ENCODE assay signal across 9 cellular contexts in genomic region chr10:7417103-7417623, GRCh38. TPM values are rescaled to one million over a fixed set of nuclear protein-coding genes. Genes with fewer than 3 reads are reported as not detected.
DNase-seq lines count a peak whose midpoint lies in the region; ATAC-seq, FAIRE-seq and TF ChIP-seq lines count a peak whose summit lies in the region.
"Had no signal": no experiment of that assay in that cellular context is flagged by ENCODE, and none has a peak within 500 bp of the region (broad histone marks: within the 10 kb centered on the region; RNA-seq: fewer than 3 reads in every experiment).

No MANE protein-coding gene starts in this region.

- H2BK120ac ChIP-seq in neuronal stem cell (ENCODE audit: low read depth, low read length) = no peak overlapping the region

- no peak overlapping the region for H4K8ac ChIP-seq in neuronal stem cell (ENCODE audit: low read depth, low read length)

- H3K9me3 Mint-ChIP-seq in activated T-helper 1 cell treated with anti-CD3 and anti-CD28 coated beads, Interleukin-12 subunit alpha, Interleukin-12 subunit beta, Interleukin-2, Interleukin-4 antibody, amounts not matched to agents 30 ng/mL and 10 ng/mL and 1 ng/mL, durations not matched to agents 14 hours and 24 hours and 36 hours = no peaks in the 10 kb centered on the region
- H3K9me3 Mint-ChIP-seq: central memory CD8-positive, alpha-beta T cell had no signal

- 93 to 100% methylated on average over 1 of the region's 2 CpGs for WGBS in neuronal stem cell (ENCODE audit: extremely low coverage in 2 of 2, insufficient read length in 2 of 2, insufficient replicate concordance in 1 of 2), 2 donors

- H2BK15ac ChIP-seq in neuronal stem cell (ENCODE audit: low read length) = no peak overlapping the region

- peaks cover 3% of the 10 kb centered on the region for H3K36me3 Mint-ChIP-seq in activated T-helper 1 cell treated with anti-CD3 and anti-CD28 coated beads, Interleukin-12 subunit alpha, Interleukin-12 subunit beta, Interleukin-2, Interleukin-4 antibody, amounts not matched to agents 30 ng/mL and 10 ng/mL and 1 ng/mL, durations not matched to agents 14 hours and 24 hours and 36 hours (ENCODE audit: low read depth)

- H3K36me3 ChIP-seq in left lung = no peaks in the 10 kb centered on the region
- no peaks in the 10 kb centered on the region for H3K36me3 ChIP-seq in neuronal stem cell (replicated peaks in 1 of 2; ENCODE audit: control insufficient read depth in 2 of 2, insufficient read depth in 2 of 2, low read length in 2 of 2)

- no peak overlapping the region for H4K91ac ChIP-seq in neuronal stem cell (ENCODE audit: low read depth, low read length, poor library complexity)

- no peak overlapping the region for H2AFZ ChIP-seq in neuronal stem cell (ENCODE audit: low read length)

- H3K4ac ChIP-seq in neuronal stem cell (ENCODE audit: low read length) = no peak overlapping the region

- H3K9ac ChIP-seq in neuronal stem cell (ENCODE audit: low read depth, low read length, poor library complexity) = no peak overlapping the region

- peak; percentile 73 for FAIRE-seq in GM18507 (lab: Jason Lieb, UNC)

- H3K23ac ChIP-seq in neuronal stem cell (ENCODE audit: low read depth, low read length, poor library complexity) = no peak overlapping the region

- H3K27ac Mint-ChIP-seq in activated T-helper 1 cell treated with anti-CD3 and anti-CD28 coated beads, Interleukin-12 subunit alpha, Interleukin-12 subunit beta, Interleukin-2, Interleukin-4 antibody, amounts not matched to agents 30 ng/mL and 10 ng/mL and 1 ng/mL, durations not matched to agents 14 hours and 24 hours and 36 hours = peak overlapping the region; percentile 32

- peaks cover 17 to 28% of the 10 kb centered on the region in 2 donors for H3K27me3 ChIP-seq in left lung
- peaks cover 8 to 46% (median 17%) of the 10 kb centered on the region in 3 experiments for H3K27me3 ChIP-seq in neuronal stem cell (ENCODE audit: control insufficient read depth in 3 of 3, insufficient read depth in 3 of 3, low read depth in 1 of 3, low read length in 3 of 3)

- H3K4me3 Mint-ChIP-seq in activated T-helper 1 cell treated with anti-CD3 and anti-CD28 coated beads, Interleukin-12 subunit alpha, Interleukin-12 subunit beta, Interleukin-2, Interleukin-4 antibody, amounts not matched to agents 30 ng/mL and 10 ng/mL and 1 ng/mL, durations not matched to agents 14 hours and 24 hours and 36 hours = no peak overlapping the region
- H3K4me3 Mint-ChIP-seq: central memory CD8-positive, alpha-beta T cell had no signal

- H3K9me3 ChIP-seq in left lung (no peaks in the 10 kb centered on the region), neuronal stem cell (replicated peaks in 1 of 2; ENCODE audit: control insufficient read depth in 2 of 2, insufficient read depth in 1 of 2, low read depth in 1 of 2, low read length in 2 of 2) (no peaks in the 10 kb centered on the region)

- ATAC-seq in left lung = peak; percentile 29
- no peak for ATAC-seq in GM19395 (IDR thresholded peaks at IDR 0.05; ENCODE audit: unreplicated experiment)
- ATAC-seq in GM18520 (IDR thresholded peaks at IDR 0.05; ENCODE audit: unreplicated experiment) = no peak

- H2AK5ac ChIP-seq in neuronal stem cell (ENCODE audit: low read depth, low read length) = no peak overlapping the region

- H2BK12ac ChIP-seq in neuronal stem cell (ENCODE audit: low read length) = no peak overlapping the region

- H3K27ac ChIP-seq in left lung (no peak overlapping the region), neuronal stem cell (replicated peaks; ENCODE audit: low read length) (no peak overlapping the region)

- H2BK5ac ChIP-seq in neuronal stem cell (ENCODE audit: low read length) = no peak overlapping the region

- peaks cover 4 to 9% of the 10 kb centered on the region in 2 donors for H3K4me1 ChIP-seq in left lung
- peaks cover 0 to 3% of the 10 kb centered on the region in 2 donors for H3K4me1 ChIP-seq in neuronal stem cell (ENCODE audit: control insufficient read depth in 2 of 2, insufficient read depth in 1 of 2, low read depth in 1 of 2, low read length in 2 of 2)

- peaks cover 46% of the 10 kb centered on the region for H3K4me1 Mint-ChIP-seq in activated T-helper 1 cell treated with anti-CD3 and anti-CD28 coated beads, Interleukin-12 subunit alpha, Interleukin-12 subunit beta, Interleukin-2, Interleukin-4 antibody, amounts not matched to agents 30 ng/mL and 10 ng/mL and 1 ng/mL, durations not matched to agents 14 hours and 24 hours and 36 hours (ENCODE audit: low read depth)
- H3K4me1 Mint-ChIP-seq: central memory CD8-positive, alpha-beta T cell had no signal

- H3K4me3 ChIP-seq in left lung (no peak overlapping the region), neuronal stem cell (ENCODE audit: low read length in 2 of 2) (no peak overlapping the region)

- H3K18ac ChIP-seq in neuronal stem cell (ENCODE audit: low read length) = no peak overlapping the region

- TF ChIP-seq CTCF in left lung (IDR thresholded peaks at IDR 0.05) = peak; percentile 15 to 47

- intact Hi-C loops in activated T-helper 1 cell treated with anti-CD3 and anti-CD28 coated beads, Interleukin-12 subunit alpha, Interleukin-12 subunit beta, Interleukin-2, Interleukin-4 antibody, amounts not matched to agents 30 ng/mL and 10 ng/mL and 1 ng/mL, durations not matched to agents 14 hours and 24 hours and 36 hours (cut with micrococcal nuclease) = loop anchor here (1.0 to 10.0 kb wide), 9 partner anchors 157 to 1000 kb away; no protein-coding TSS in a partner anchor
- intact Hi-C loops in left lung (cut with DNase I) = loop anchor here in 1 of 2 donors (10.0 kb wide), 1 partner anchor 502 kb away; no protein-coding TSS in a partner anchor

- no peaks in the 10 kb centered on the region for H3K79me1 ChIP-seq in neuronal stem cell (ENCODE audit: low read depth, low read length)

- no peak overlapping the region for H3K4me2 ChIP-seq in neuronal stem cell (ENCODE audit: insufficient read depth, low read length, poor library complexity, severe bottlenecking)

- H3K27me3 Mint-ChIP-seq in activated T-helper 1 cell treated with anti-CD3 and anti-CD28 coated beads, Interleukin-12 subunit alpha, Interleukin-12 subunit beta, Interleukin-2, Interleukin-4 antibody, amounts not matched to agents 30 ng/mL and 10 ng/mL and 1 ng/mL, durations not matched to agents 14 hours and 24 hours and 36 hours (ENCODE audit: insufficient read depth) = peaks cover 37% of the 10 kb centered on the region
- H3K27me3 Mint-ChIP-seq: central memory CD8-positive, alpha-beta T cell had no signal

- no peak overlapping the region for H3K14ac ChIP-seq in neuronal stem cell (ENCODE audit: low read length)

- DNase-seq in AG08396 (ENCODE audit: low spot score) (peak; percentile 36), GM18507 (ENCODE audit: extremely low spot score, insufficient read length, low read depth) (no peak), left lung (no peak), UCSD-AML1 (lab: John Stamatoyannopoulos, UW; ENCODE audit: unreplicated experiment) (no peak), neuronal stem cell (ENCODE audit: low spot score) (no peak)
- DNase-seq in activated T-helper 1 cell treated with anti-CD3 and anti-CD28 coated beads, Interleukin-12 subunit alpha, Interleukin-12 subunit beta, Interleukin-2, Interleukin-4 antibody, amounts not matched to agents 30 ng/mL and 10 ng/mL and 1 ng/mL, durations not matched to agents 14 hours and 24 hours and 36 hours (ENCODE audit: low spot score) = no peak

RNA-seq across cellular contexts. Expression of gene SFMBT2, which starts 6.3 kb away (rescaled TPM):
- 38.3 and 39.1 TPM in 2 replicates for total RNA-seq in activated T-helper 1 cell treated with anti-CD3 and anti-CD28 coated beads, Interleukin-12 subunit alpha, Interleukin-12 subunit beta, Interleukin-2, Interleukin-4 antibody, amounts not matched to agents 30 ng/mL and 10 ng/mL and 1 ng/mL, durations not matched to agents 14 hours and 24 hours and 36 hours
- 10 to 100 TPM in 1 of 2 donors, 1 to 10 TPM in 1; 6.0 to 12.6 TPM for total RNA-seq in left lung
- polyA plus RNA-seq in neuronal stem cell (2013, experiment 1 of 2) = 1.8 TPM
- 1.7 TPM for polyA plus RNA-seq in neuronal stem cell (2013, experiment 2 of 2)
